Comparison of ENCODE assay signal across 14 cellular contexts in genomic region chr1:27980216-27980820, GRCh38. TPM values are rescaled to one million over a fixed set of nuclear protein-coding genes. Genes with fewer than 3 reads are reported as not detected.
"Had no signal": no experiment of that assay in that cellular context is flagged by ENCODE, and none has a peak within 500 bp of the region (broad histone marks: within the 10 kb centered on the region; RNA-seq: fewer than 3 reads in every experiment).

No MANE protein-coding gene starts in this region.

- H3K27ac Mint-ChIP-seq: activated naive CD8-positive, alpha-beta T cell treated with anti-CD3 and anti-CD28 coated beads, Interleukin-2, amount 50 U/mL, for 24 hours; effector memory CD8-positive, alpha-beta T cell; natural killer cell had no signal

- H3K36me3 Mint-ChIP-seq: natural killer cell had no signal

- H3K9me3 Mint-ChIP-seq: activated CD4-positive, alpha-beta memory T cell treated with anti-CD3 and anti-CD28 coated beads, Interleukin-2, amount 10 ng/mL, durations not matched to agents 7 days and 5 days; activated naive CD8-positive, alpha-beta T cell treated with anti-CD3 and anti-CD28 coated beads, Interleukin-2, amount 50 U/mL, for 24 hours; central memory CD8-positive, alpha-beta T cell; effector memory CD8-positive, alpha-beta T cell; immature natural killer cell; natural killer cell had no signal

- H3K4me1 Mint-ChIP-seq: central memory CD8-positive, alpha-beta T cell; immature natural killer cell; natural killer cell had no signal

- ATAC-seq: activated naive CD8-positive, alpha-beta T cell treated with anti-CD3 and anti-CD28 coated beads, Interleukin-2, amount 50 U/mL, for 24 hours; stimulated activated naive CD8-positive, alpha-beta T cell treated with anti-CD3 and anti-CD28 coated beads, Interleukin-15, Interleukin-2, amounts not matched to agents 100 U/mL and 50 U/mL, for 24 hours had no signal

- H3K4me1 ChIP-seq: suprapubic skin had no signal

- H3K4me3 Mint-ChIP-seq: activated CD4-positive, alpha-beta memory T cell treated with anti-CD3 and anti-CD28 coated beads, Interleukin-2, amount 10 ng/mL, durations not matched to agents 7 days and 5 days; activated naive CD8-positive, alpha-beta T cell treated with anti-CD3 and anti-CD28 coated beads, Interleukin-2, amount 50 U/mL, for 24 hours; central memory CD8-positive, alpha-beta T cell; effector memory CD8-positive, alpha-beta T cell; immature natural killer cell; natural killer cell had no signal

- H3K27ac ChIP-seq: suprapubic skin had no signal

- H3K4me3 ChIP-seq: mucosa of descending colon, suprapubic skin, upper lobe of left lung had no signal

- H3K9me3 ChIP-seq: mucosa of descending colon, suprapubic skin, upper lobe of left lung had no signal

- H3K27me3 Mint-ChIP-seq: activated CD4-positive, alpha-beta memory T cell treated with anti-CD3 and anti-CD28 coated beads, Interleukin-2, amount 10 ng/mL, durations not matched to agents 7 days and 5 days; activated naive CD8-positive, alpha-beta T cell treated with anti-CD3 and anti-CD28 coated beads, Interleukin-2, amount 50 U/mL, for 24 hours; central memory CD8-positive, alpha-beta T cell; effector memory CD8-positive, alpha-beta T cell had no signal

- DNase-seq: activated CD4-positive, alpha-beta memory T cell treated with anti-CD3 and anti-CD28 coated beads, Interleukin-2, amount 10 ng/mL, durations not matched to agents 7 days and 5 days; activated naive CD8-positive, alpha-beta T cell treated with anti-CD3 and anti-CD28 coated beads, Interleukin-2, amount 50 U/mL, for 24 hours; left cardiac atrium; natural killer cell; stimulated activated CD4-positive, alpha-beta T cell treated with anti-CD3 and anti-CD28 coated beads, Interleukin-4, amount 100 ng/mL, for 1 hour; stimulated activated CD8-positive, alpha-beta memory T cell treated with anti-CD3 and anti-CD28 coated beads, Interleukin-4, amount 100 ng/mL, for 48 hours; stimulated activated naive CD8-positive, alpha-beta T cell treated with anti-CD3 and anti-CD28 coated beads, Interleukin-15, Interleukin-2, amounts not matched to agents 100 U/mL and 50 U/mL, for 24 hours; upper lobe of left lung had no signal

- H3K27me3 ChIP-seq: suprapubic skin, upper lobe of left lung had no signal

RNA-seq across cellular contexts. Expression of gene SMPDL3B, which starts 45.5 kb away (rescaled TPM):
- total RNA-seq: glomerular endothelial cell had no signal
